In genomic region chr6:11773581-11773980, GRCh38 we compare ENCODE assay signal across 21 cellular contexts. TPM values are rescaled to one million over a fixed set of nuclear protein-coding genes. Genes with fewer than 3 reads are reported as not detected.
DNase-seq lines count a peak whose midpoint lies in the region; ATAC-seq, FAIRE-seq and TF ChIP-seq lines count a peak whose summit lies in the region.
"Had no signal": no experiment of that assay in that cellular context is flagged by ENCODE, and none has a peak within 500 bp of the region (broad histone marks: within the 10 kb centered on the region; RNA-seq: fewer than 3 reads in every experiment).

No MANE protein-coding gene starts in this region.

- H3K4me2 ChIP-seq in A549: no peak overlapping the region; the same call in 2 of the 3 replicates
- no peak overlapping the region for H3K4me2 ChIP-seq in IMR-90 (ENCODE audit: low read depth, low read length)
- H3K4me2 ChIP-seq in mesenchymal stem cell (ENCODE audit: low read length, poor library complexity, severe bottlenecking): no peak overlapping the region

- peak overlapping the region; percentile 98 for H2AK5ac ChIP-seq in IMR-90 (ENCODE audit: low read depth, low read length)
- peak overlapping the region; percentile 98 for H2AK5ac ChIP-seq in mesenchymal stem cell (ENCODE audit: low read length, severe bottlenecking)

- no peak overlapping the region for H3K4me3 Mint-ChIP-seq in dendritic cell treated with granulocyte-macrophage colony-stimulating factor and Interleukin-4, amounts not matched to agents 40 ng/mL and 50 ng/mL, for 4 days
- H3K4me3 Mint-ChIP-seq: B cell; CD8-positive, alpha-beta T cell; IgD-negative memory B cell had no signal

- H3K4me3 ChIP-seq in A549 (no peak overlapping the region), IMR-90 (ENCODE audit: insufficient read depth, low read depth, low read length) (no peak overlapping the region), mesenchymal stem cell (ENCODE audit: insufficient read depth in 1 of 2, low read depth in 1 of 2, low read length in 2 of 2) (no peak overlapping the region)
- H3K4me3 ChIP-seq in effector memory CD4-positive, alpha-beta T cell (ENCODE audit: insufficient read depth, low read depth, low read length, poor library complexity, severe bottlenecking): no peak overlapping the region

- no peaks in the 10 kb centered on the region for H4K20me1 ChIP-seq in IMR-90 (ENCODE audit: insufficient read depth, low read length)

- no peaks in the 10 kb centered on the region for H3K27me3 ChIP-seq in IMR-90 (ENCODE audit: control insufficient read depth, insufficient read depth, low read length)
- H3K27me3 ChIP-seq in mesenchymal stem cell (ENCODE audit: control insufficient read depth in 1 of 2, insufficient read depth in 1 of 2, low read length in 2 of 2): no peaks in the 10 kb centered on the region
- no peaks in the 10 kb centered on the region for H3K27me3 ChIP-seq in effector memory CD4-positive, alpha-beta T cell (replicated peaks; ENCODE audit: control insufficient read depth, insufficient read depth, low read length, poor library complexity, severe bottlenecking)

- H3K23ac ChIP-seq in IMR-90 (ENCODE audit: low read depth, low read length): no peak overlapping the region
- no peak overlapping the region for H3K23ac ChIP-seq in mesenchymal stem cell (ENCODE audit: low read length in 2 of 2)

- H3K27ac ChIP-seq in A549 (peak overlapping the region; percentile 83 to 99), IMR-90 (ENCODE audit: insufficient read depth, low read length) (no peak overlapping the region), mesenchymal stem cell (ENCODE audit: low read length, poor library complexity, severe bottlenecking) (no peak overlapping the region)
- no peak overlapping the region for H3K27ac ChIP-seq in effector memory CD4-positive, alpha-beta T cell (ENCODE audit: insufficient read depth, low read length, poor library complexity, severe bottlenecking)

- TF ChIP-seq EP300 in A549 (IDR thresholded peaks at IDR 0.05): no peak

- TF ChIP-seq POLR2A in A549 (IDR thresholded peaks at IDR 0.05; ENCODE audit: low read length) (no peak), IMR-90 (IDR thresholded peaks at IDR 0.05; ENCODE audit: low read depth, low read length) (no peak)

- no peak for DNase-seq in A549 (ENCODE audit: low read depth in 1 of 2, low spot score in 1 of 2)
- DNase-seq in IMR-90: no peak
- no peak for DNase-seq in mesenchymal stem cell
- DNase-seq in effector memory CD4-positive, alpha-beta T cell: no peak
- no peak for DNase-seq in left ventricle myocardium superior
- DNase-seq in CD1c-positive myeloid dendritic cell (ENCODE audit: extremely low spot score): no peak
- DNase-seq in NCI-H524 treated with DMSO at 0.1 percent for 48 hours (lab: John Stamatoyannopoulos, UW): no peak
- DNase-seq: C1 segment of cervical spinal cord; CD8-positive, alpha-beta T cell; COR-L47; DMS153; DMS79 treated with DMSO at 0.1 percent for 48 hours; EL had no signal

- ATAC-seq in A549: no peak
- no peak for ATAC-seq in IMR-90 (ENCODE audit: low read depth)
- no peak for ATAC-seq in left ventricle myocardium superior
- ATAC-seq: CD8-positive, alpha-beta T cell had no signal

- no peak overlapping the region for H3K56ac ChIP-seq in IMR-90 (ENCODE audit: extremely low read depth, insufficient read depth, low read length)

- dilution Hi-C loops in IMR-90 (cut with HindIII; ENCODE audit: low sequenced_read_pairs, unreplicated experiment): no loop called here

- no peaks in the 10 kb centered on the region for H3K36me3 ChIP-seq in IMR-90 (ENCODE audit: control insufficient read depth, insufficient read depth, low read length)
- H3K36me3 ChIP-seq in mesenchymal stem cell (ENCODE audit: control insufficient read depth in 1 of 2, insufficient read depth in 2 of 2, low read depth in 1 of 2, low read length in 2 of 2): no peaks in the 10 kb centered on the region
- no peaks in the 10 kb centered on the region for H3K36me3 ChIP-seq in effector memory CD4-positive, alpha-beta T cell (ENCODE audit: control insufficient read depth, insufficient read depth, low read length)

- H3K18ac ChIP-seq in IMR-90 (ENCODE audit: low read depth, low read length) (peak overlapping the region; percentile 24; the same call in 1 of the 2 replicates), mesenchymal stem cell (ENCODE audit: low read depth in 1 of 2, low read length in 2 of 2) (peak overlapping the region; percentile 28 to 67)

- H3K36me3 Mint-ChIP-seq in dendritic cell treated with granulocyte-macrophage colony-stimulating factor and Interleukin-4, amounts not matched to agents 40 ng/mL and 50 ng/mL, for 4 days (ENCODE audit: low read depth): no peaks in the 10 kb centered on the region
- H3K36me3 Mint-ChIP-seq: CD8-positive, alpha-beta T cell; IgD-negative memory B cell had no signal

- H2BK20ac ChIP-seq in IMR-90 (ENCODE audit: low read depth, low read length): peak overlapping the region; percentile 89

- H3K27me3 Mint-ChIP-seq in dendritic cell treated with granulocyte-macrophage colony-stimulating factor and Interleukin-4, amounts not matched to agents 40 ng/mL and 50 ng/mL, for 4 days: no peaks in the 10 kb centered on the region

- H3K9me1 ChIP-seq in IMR-90 (ENCODE audit: insufficient read depth, low read length): peaks cover 22% of the 10 kb centered on the region

- H4K8ac ChIP-seq in IMR-90 (ENCODE audit: low read depth in 2 of 2, low read length in 2 of 2): no peak overlapping the region
- H4K8ac ChIP-seq in mesenchymal stem cell (ENCODE audit: low read length): no peak overlapping the region

- H2BK12ac ChIP-seq in mesenchymal stem cell (ENCODE audit: low read length in 2 of 2): peak overlapping the region; percentile 82 to 93

- peaks cover 76% of the 10 kb centered on the region for H3K4me1 Mint-ChIP-seq in dendritic cell treated with granulocyte-macrophage colony-stimulating factor and Interleukin-4, amounts not matched to agents 40 ng/mL and 50 ng/mL, for 4 days (ENCODE audit: low read depth)
- H3K4me1 Mint-ChIP-seq: B cell had no signal

- H2AFZ ChIP-seq in IMR-90 (replicated peaks; ENCODE audit: low read length, poor library complexity) (no peak overlapping the region), mesenchymal stem cell (ENCODE audit: low read depth, low read length) (no peak overlapping the region)

- H2BK5ac ChIP-seq in IMR-90 (ENCODE audit: low read depth, low read length, poor library complexity, severe bottlenecking): no peak overlapping the region
- no peak overlapping the region for H2BK5ac ChIP-seq in mesenchymal stem cell (ENCODE audit: low read depth, low read length, poor library complexity, severe bottlenecking)

- H3K14ac ChIP-seq in IMR-90 (replicated peaks; ENCODE audit: low read depth, low read length) (peak overlapping the region; percentile 68; the same call in 1 of the 2 replicates), mesenchymal stem cell (ENCODE audit: low read length in 2 of 2) (peak overlapping the region in 1 of 2 experiments; percentile 71)

- H3K4me1 ChIP-seq in A549: peaks cover 39% of the 10 kb centered on the region
- H3K4me1 ChIP-seq in IMR-90 (ENCODE audit: control insufficient read depth, insufficient read depth, low read length): peaks cover 30% of the 10 kb centered on the region
- peaks cover 20% of the 10 kb centered on the region for H3K4me1 ChIP-seq in mesenchymal stem cell (ENCODE audit: control insufficient read depth, insufficient read depth, low read depth, low read length)
- no peaks in the 10 kb centered on the region for H3K4me1 ChIP-seq in effector memory CD4-positive, alpha-beta T cell (ENCODE audit: control insufficient read depth, insufficient read depth, low read length, poor library complexity, severe bottlenecking)

- in situ Hi-C loops in IMR-90 (cut with MboI; ENCODE audit: low sequenced_read_pairs): no loop called here

- POLR2A ChIA-PET in A549 (lab: Yijun Ruan, JAX) (no interaction called here), IMR-90 (lab: Charles Lee; ENCODE audit: unreplicated experiment) (no interaction called here)

- peak overlapping the region; percentile 70 for H4K91ac ChIP-seq in IMR-90 (ENCODE audit: insufficient read depth, low read depth, low read length)
- H4K91ac ChIP-seq in mesenchymal stem cell (ENCODE audit: low read length): peak overlapping the region; percentile 25

- no peak for TF ChIP-seq RAD21 in A549 (conservative IDR thresholded peaks at IDR 0.05 in 1 of 2, IDR thresholded peaks at IDR 0.05 in 1 of 2)
- TF ChIP-seq RAD21 in IMR-90 (IDR thresholded peaks at IDR 0.05; ENCODE audit: low read length): no peak

- no peaks in the 10 kb centered on the region; a peak in 1 of 4 replicates for H3K79me1 ChIP-seq in IMR-90 (ENCODE audit: low read depth in 1 of 2, low read length in 2 of 2)
- no peaks in the 10 kb centered on the region for H3K79me1 ChIP-seq in mesenchymal stem cell (replicated peaks; ENCODE audit: low read length, poor library complexity, severe bottlenecking)

- FAIRE-seq in A549 (lab: Jason Lieb, UNC): no peak
- FAIRE-seq: D721Med, G401.6, GM12892, GM19239, H54 had no signal

- H3K4ac ChIP-seq in IMR-90 (ENCODE audit: low read depth, low read length) (peak overlapping the region; percentile 97; the same call in 1 of the 2 replicates), mesenchymal stem cell (ENCODE audit: low read depth in 1 of 2, low read length in 2 of 2) (peak overlapping the region; percentile 28 to 68)

- intact Hi-C loops in IMR-90 (cut with micrococcal nuclease) (loop anchor here (5.0 kb wide), 2 partner anchors 74 to 134 kb away; no protein-coding TSS in a partner anchor), left ventricle myocardium superior (cut with micrococcal nuclease) (no loop called here)
- intact Hi-C loops in dendritic cell treated with granulocyte-macrophage colony-stimulating factor and Interleukin-4, amounts not matched to agents 40 ng/mL and 50 ng/mL, for 4 days (cut with micrococcal nuclease): no loop called here

- BruUV-seq in IMR-90 (replicated peaks; lab: Mats Ljungman, UMichigan): no TSS peak

- H3K9ac ChIP-seq in IMR-90 (ENCODE audit: low read depth, low read length) (no peak overlapping the region), mesenchymal stem cell (ENCODE audit: low read length) (no peak overlapping the region)

- H3K9me3 ChIP-seq in A549: 0 out of 3 replicates have a peak, but pooled peaks cover 3% of the 10 kb centered on the region
- no peaks in the 10 kb centered on the region for H3K9me3 ChIP-seq in IMR-90 (ENCODE audit: control insufficient read depth, insufficient read depth, low read length)
- no peaks in the 10 kb centered on the region for H3K9me3 ChIP-seq in mesenchymal stem cell (ENCODE audit: control insufficient read depth, low read length)
- no peaks in the 10 kb centered on the region for H3K9me3 ChIP-seq in effector memory CD4-positive, alpha-beta T cell (ENCODE audit: control insufficient read depth, low read length)

- no peak overlapping the region for H2AK9ac ChIP-seq in IMR-90 (replicated peaks; ENCODE audit: low read depth, low read length, poor library complexity)

- peak overlapping the region; percentile 93 for H2BK120ac ChIP-seq in IMR-90 (ENCODE audit: low read depth, low read length)
- no peak overlapping the region for H2BK120ac ChIP-seq in mesenchymal stem cell (ENCODE audit: low read depth, low read length)

- TF ChIP-seq CTCF in A549 (IDR thresholded peaks at IDR 0.05) (no peak), IMR-90 (conservative IDR thresholded peaks at IDR 0.05; ENCODE audit: low read depth, low read length) (no peak)

- CTCF ChIA-PET in A549 (lab: Yijun Ruan, JAX) (interaction anchor here (2.4 kb wide), 1 partner anchor 10 kb away, joined by 8 read pairs; no protein-coding TSS in a partner anchor), IMR-90 (lab: Yijun Ruan, JAX) (interaction anchor here (0.6 kb wide), 1 partner anchor 1922 kb away, joined by 4 read pairs; no protein-coding TSS in a partner anchor)

- no peaks in the 10 kb centered on the region for H3K9me3 Mint-ChIP-seq in dendritic cell treated with granulocyte-macrophage colony-stimulating factor and Interleukin-4, amounts not matched to agents 40 ng/mL and 50 ng/mL, for 4 days
- H3K9me3 Mint-ChIP-seq: CD8-positive, alpha-beta T cell had no signal

- no peak overlapping the region for H4K5ac ChIP-seq in IMR-90 (ENCODE audit: low read depth, low read length)

- H3K27ac Mint-ChIP-seq in dendritic cell treated with granulocyte-macrophage colony-stimulating factor and Interleukin-4, amounts not matched to agents 40 ng/mL and 50 ng/mL, for 4 days: peak overlapping the region; percentile 8
- H3K27ac Mint-ChIP-seq: B cell; CD8-positive, alpha-beta T cell; IgD-negative memory B cell had no signal

- WGBS in A549 (ENCODE audit: missing lambda C conversion rate): 86% methylated on average over 2 of the region's 2 CpGs
- no CpG with 5 or more reads among the region's 2 CpGs for WGBS in IMR-90 (ENCODE audit: extremely low coverage in 2 of 2, insufficient read length in 1 of 2), 2 experiments
- WGBS in mesenchymal stem cell: 100% methylated on average over 2 of the region's 2 CpGs

- H2BK15ac ChIP-seq in IMR-90 (ENCODE audit: low read depth, low read length) (peak overlapping the region; percentile 91; the same call in 1 of the 3 replicates), mesenchymal stem cell (ENCODE audit: low read depth, poor library complexity, severe bottlenecking) (no peak overlapping the region)

RNA-seq across cellular contexts. Expression of gene ADTRP, which starts 5.0 kb away (rescaled TPM):
- polyA plus RNA-seq in A549 (2011; rRNA removed): 0.57 and 0.82 TPM in 2 replicates
- polyA plus RNA-seq in A549 (2012; cell fraction: cytosol; rRNA removed): 0.12 and 0.21 TPM in 2 replicates
- 0.11 and 0.19 TPM in 2 replicates for polyA plus RNA-seq in A549 (2012; cell fraction: nucleus; rRNA removed)
- 0.35 to 0.59 TPM (median 0.42 TPM) in 3 replicates for polyA plus RNA-seq in A549 (2017; fragmentation: RNase III; extraction: RNeasy Plus Mini Kit Qiagen cat#74134 plus additional on column Dnase treatment)
- 0.25 and 0.44 TPM in 2 replicates for polyA minus RNA-seq in A549 (2011; rRNA and poly(A)+ RNA removed)
- total RNA-seq in IMR-90 (2012; rRNA removed): 0.72 and 0.83 TPM in 2 replicates
- 0.14 and 0.50 TPM in 2 replicates for polyA plus RNA-seq in IMR-90 (2012; rRNA removed)
- 0.11 and 0.35 TPM in 2 replicates for polyA plus RNA-seq in IMR-90 (2012; cell fraction: cytosol; rRNA removed)
- 0.32 and 0.88 TPM in 2 replicates for polyA plus RNA-seq in IMR-90 (2012; cell fraction: nucleus; rRNA removed; ENCODE audit: low replicate concordance)
- polyA plus RNA-seq in mesenchymal stem cell (2013, experiment 1 of 2): 1.4 TPM
- 0.81 TPM for polyA plus RNA-seq in mesenchymal stem cell (2013, experiment 2 of 2)
- not detected for total RNA-seq in left ventricle myocardium superior

Comparison
In these comparisons a context has a peak if more than half of its experiments do, and no peak if none do; other contexts are left out.
1. H3K27ac ChIP-seq: peak in A549 (2 of 2); none in IMR-90 (single experiment), mesenchymal stem cell (single experiment) and effector memory CD4-positive, alpha-beta T cell (single experiment).